ENCODE assay signal across 22 cellular contexts in genomic region chr13:41236369-41236768, GRCh38.
"Had no signal": no experiment of that assay in that cellular context is flagged by ENCODE, and none has a peak within 500 bp of the region (broad histone marks: within the 10 kb centered on the region; RNA-seq: fewer than 3 reads in every experiment).

No MANE protein-coding gene starts in this region.

- H3K36me3 ChIP-seq: colonic mucosa had no signal

- H3K27me3 ChIP-seq: colonic mucosa, esophagus squamous epithelium, gastrocnemius medialis, heart right ventricle, left lung had no signal

- H3K9me3 ChIP-seq: colonic mucosa, esophagus squamous epithelium, gastrocnemius medialis, left lung, lower lobe of right lung had no signal

- ATAC-seq: effector memory CD8-positive, alpha-beta T cell; esophagus mucosa; gastrocnemius medialis; heart right ventricle; left cardiac atrium; left lung; left ventricle myocardium superior; lower lobe of right lung had no signal

- H3K4me3 ChIP-seq: colonic mucosa, esophagus squamous epithelium, gastrocnemius medialis, heart right ventricle, left lung, lower lobe of right lung had no signal

- DNase-seq: colonic mucosa; cortex of kidney; effector CD8-positive, alpha-beta T cell; effector memory CD8-positive, alpha-beta T cell; endodermal cell; erythroblast; esophagus squamous epithelium; foreskin fibroblast; foreskin melanocyte; gastrocnemius medialis; glutamatergic neuron; head of caudate nucleus; heart right ventricle; hippocampal formation; left cardiac atrium; left lung; left ventricle myocardium superior; lower lobe of right lung; mesendoderm; midbrain had no signal

- H3K27ac ChIP-seq: colonic mucosa, epithelial cell of prostate, esophagus squamous epithelium, gastrocnemius medialis, heart right ventricle, left lung, lower lobe of right lung had no signal

- H3K4me1 ChIP-seq: colonic mucosa, heart right ventricle, lower lobe of right lung had no signal
